Comparison of ENCODE assay signal across 19 cellular contexts in the genomic region with DNA sequence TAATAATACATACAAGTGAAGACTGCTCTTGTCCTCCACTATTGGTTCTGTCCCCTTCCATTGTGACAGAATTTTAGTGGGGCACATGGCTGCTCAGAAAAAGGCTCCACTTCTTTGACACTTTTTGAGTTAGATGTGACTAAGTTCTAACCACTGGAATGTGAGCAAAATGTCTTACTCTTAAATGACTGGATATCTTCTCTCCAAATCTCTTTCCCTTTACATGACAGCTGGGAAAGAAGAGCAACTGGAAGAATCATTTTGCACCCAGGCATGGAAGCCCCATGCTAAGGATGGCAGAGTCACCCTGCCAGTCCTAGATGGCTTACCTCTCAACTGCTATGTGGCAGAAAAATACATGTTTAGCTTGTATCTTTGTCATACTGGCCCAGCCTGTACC.
"Had no signal": no experiment of that assay in that cellular context is flagged by ENCODE, and none has a peak within 500 bp of the region (broad histone marks: within the 10 kb centered on the region; RNA-seq: fewer than 3 reads in every experiment).

No MANE protein-coding gene starts in this region.

- H3K36me3 Mint-ChIP-seq: naive thymus-derived CD8-positive, alpha-beta T cell; stimulated activated naive B cell treated with anti-CD40 and anti-IgM and Interleukin-4, amounts not matched to agents 10 μg/mL and 1 μg/mL and 100 μg/mL, for 72 hours had no signal

- H3K27ac ChIP-seq: epithelial cell of prostate, esophagus muscularis mucosa, neutrophil, psoas muscle, right lobe of liver, testis, tibial nerve had no signal

- H3K9me3 ChIP-seq: esophagus muscularis mucosa, gastrocnemius medialis, neutrophil, psoas muscle, right lobe of liver, testis, tibial nerve had no signal

- H3K9me3 Mint-ChIP-seq: dendritic cell treated with granulocyte-macrophage colony-stimulating factor and Interleukin-4, amounts not matched to agents 40 ng/mL and 50 ng/mL, for 4 days; stimulated activated naive B cell treated with anti-CD40 and anti-IgM and Interleukin-4, amounts not matched to agents 10 μg/mL and 1 μg/mL and 100 μg/mL, for 72 hours; stimulated activated naive CD8-positive, alpha-beta T cell treated with anti-CD3 and anti-CD28 coated beads, Interleukin-15, amount 100 ng/mL, for 72 hours had no signal

- H3K27me3 Mint-ChIP-seq: dendritic cell treated with granulocyte-macrophage colony-stimulating factor and Interleukin-4, amounts not matched to agents 40 ng/mL and 50 ng/mL, for 4 days; effector memory CD8-positive, alpha-beta T cell; naive thymus-derived CD8-positive, alpha-beta T cell; stimulated activated naive B cell treated with anti-CD40 and anti-IgM and Interleukin-4, amounts not matched to agents 10 μg/mL and 1 μg/mL and 100 μg/mL, for 72 hours; stimulated activated naive CD8-positive, alpha-beta T cell treated with anti-CD3 and anti-CD28 coated beads, Interleukin-15, amount 100 ng/mL, for 72 hours had no signal

- H3K36me3 ChIP-seq: gastrocnemius medialis, neutrophil, right lobe of liver, tibial nerve had no signal

- DNase-seq: effector memory CD8-positive, alpha-beta T cell; gastrocnemius medialis; kidney; left cardiac atrium; mesendoderm; naive thymus-derived CD8-positive, alpha-beta T cell; psoas muscle; retina; right lobe of liver; stimulated activated CD4-positive, alpha-beta T cell treated with anti-CD3 and anti-CD28 coated beads, Interleukin-2, amount 100 ng/mL, for 24 hours; stimulated activated CD4-positive, alpha-beta T cell treated with anti-CD3 and anti-CD28 coated beads, Interleukin-4, amount 100 ng/mL, for 4 hours; stimulated activated naive B cell treated with anti-CD40 and anti-IgM and Interleukin-4, amounts not matched to agents 10 μg/mL and 1 μg/mL and 100 μg/mL, for 72 hours; stimulated activated naive CD8-positive, alpha-beta T cell treated with anti-CD3 and anti-CD28 coated beads, Interleukin-15, amount 100 ng/mL, for 72 hours; testis had no signal

- H3K27ac Mint-ChIP-seq: dendritic cell treated with granulocyte-macrophage colony-stimulating factor and Interleukin-4, amounts not matched to agents 40 ng/mL and 50 ng/mL, for 4 days; effector memory CD8-positive, alpha-beta T cell; naive thymus-derived CD8-positive, alpha-beta T cell; stimulated activated naive B cell treated with anti-CD40 and anti-IgM and Interleukin-4, amounts not matched to agents 10 μg/mL and 1 μg/mL and 100 μg/mL, for 72 hours; stimulated activated naive CD8-positive, alpha-beta T cell treated with anti-CD3 and anti-CD28 coated beads, Interleukin-15, amount 100 ng/mL, for 72 hours had no signal

- H3K27me3 ChIP-seq: esophagus muscularis mucosa, gastrocnemius medialis, neutrophil, right lobe of liver, testis, tibial nerve had no signal

- H3K4me1 Mint-ChIP-seq: naive thymus-derived CD8-positive, alpha-beta T cell; stimulated activated naive B cell treated with anti-CD40 and anti-IgM and Interleukin-4, amounts not matched to agents 10 μg/mL and 1 μg/mL and 100 μg/mL, for 72 hours; stimulated activated naive CD8-positive, alpha-beta T cell treated with anti-CD3 and anti-CD28 coated beads, Interleukin-15, amount 100 ng/mL, for 72 hours had no signal

- H3K4me3 Mint-ChIP-seq: dendritic cell treated with granulocyte-macrophage colony-stimulating factor and Interleukin-4, amounts not matched to agents 40 ng/mL and 50 ng/mL, for 4 days; effector memory CD8-positive, alpha-beta T cell; naive thymus-derived CD8-positive, alpha-beta T cell; stimulated activated naive B cell treated with anti-CD40 and anti-IgM and Interleukin-4, amounts not matched to agents 10 μg/mL and 1 μg/mL and 100 μg/mL, for 72 hours; stimulated activated naive CD8-positive, alpha-beta T cell treated with anti-CD3 and anti-CD28 coated beads, Interleukin-15, amount 100 ng/mL, for 72 hours had no signal

- H3K4me1 ChIP-seq: right lobe of liver, testis, tibial nerve had no signal

- H3K4me3 ChIP-seq: esophagus muscularis mucosa, gastrocnemius medialis, psoas muscle, right lobe of liver, testis, tibial nerve had no signal
